8 cellular contexts compared by ENCODE assay signal in the genomic region with DNA sequence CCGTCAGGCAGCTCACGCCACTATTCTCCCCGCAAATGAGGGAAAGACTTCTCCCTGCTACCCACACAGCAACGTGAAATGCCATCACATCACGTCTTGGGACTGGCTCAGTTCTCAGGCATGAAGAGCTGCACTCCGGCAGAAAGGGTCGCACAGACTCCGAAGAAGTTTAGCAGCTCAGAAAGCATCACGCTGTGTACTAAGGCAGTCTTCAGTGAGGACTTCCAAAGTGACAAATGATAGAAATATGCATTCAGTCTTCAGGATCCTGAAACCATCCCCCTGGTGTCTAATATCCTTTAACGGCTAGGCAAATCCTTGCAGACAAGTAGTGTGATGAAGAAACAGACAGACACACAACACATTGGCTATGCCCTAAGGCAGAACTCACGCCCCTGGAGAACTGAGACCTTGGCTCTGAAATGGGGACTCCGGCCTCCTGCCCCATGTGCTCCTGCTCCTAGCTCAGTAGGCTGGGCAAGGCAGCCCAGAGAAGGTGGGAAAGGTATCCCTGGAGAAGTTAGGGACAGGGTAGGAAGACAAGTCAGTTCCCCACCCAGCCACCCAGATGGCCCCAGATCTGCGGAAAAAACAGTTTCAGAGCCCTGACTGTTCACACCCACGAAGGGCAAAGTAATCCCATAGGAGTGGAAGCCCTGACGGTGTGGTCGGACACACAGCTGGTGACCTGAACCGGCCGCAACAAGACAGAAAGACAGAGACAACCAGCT. TPM values are rescaled to one million over a fixed set of nuclear protein-coding genes. Genes with fewer than 3 reads are reported as not detected.
DNase-seq lines count a peak whose midpoint lies in the region; ATAC-seq and TF ChIP-seq lines count a peak whose summit lies in the region.

No MANE protein-coding gene starts in this region.

- H3K4me3 ChIP-seq in GM12864 (ENCODE audit: low read depth, low read length) = peak overlapping the region; percentile 66
- peak overlapping the region in 9 of 10 donors; percentile 52 to 70 (median 61) for H3K4me3 ChIP-seq in heart right ventricle
- peak overlapping the region; percentile 73 for H3K4me3 ChIP-seq in skeletal muscle satellite cell (ENCODE audit: low read length)

- ATAC-seq in SK-N-SH treated with all-trans-retinoic acid at 6 μM for 48 hours (peak; percentile 45), heart right ventricle (peak in 4 of 8 donors; percentile 2 to 19 (median 12)), GM19395 (IDR thresholded peaks at IDR 0.05; ENCODE audit: unreplicated experiment) (no peak), GM21390 (IDR thresholded peaks at IDR 0.05; ENCODE audit: unreplicated experiment) (no peak), GM19035 (IDR thresholded peaks at IDR 0.05; ENCODE audit: unreplicated experiment) (no peak)

- peaks cover 0 to 47% (median 16%) of the 10 kb centered on the region in 9 donors for H3K4me1 ChIP-seq in heart right ventricle
- peaks cover 41% of the 10 kb centered on the region for H3K4me1 ChIP-seq in skeletal muscle satellite cell (ENCODE audit: control insufficient read depth, insufficient read depth, low read length)

- no peak for TF ChIP-seq CTCF in GM12864 (IDR thresholded peaks at IDR 0.05; ENCODE audit: low read depth, low read length, missing control alignments)
- TF ChIP-seq CTCF in heart right ventricle (IDR thresholded peaks at IDR 0.05) = no peak

- peak overlapping the region; percentile 68 for H3K9ac ChIP-seq in skeletal muscle satellite cell (ENCODE audit: low read depth, low read length)

- H3K27me3 ChIP-seq in heart right ventricle (peaks cover 0 to 49% (median 41%) of the 10 kb centered on the region in 7 donors), skeletal muscle satellite cell (ENCODE audit: control insufficient read depth, insufficient read depth, low read length) (no peaks in the 10 kb centered on the region)

- 40 to 43% methylated on average over 18 of the region's 18 CpGs for WGBS in heart right ventricle, 2 donors

- DNase-seq in GM12864 (ENCODE audit: low read depth) (no peak), heart right ventricle (no peak), NCI-H345 (lab: John Stamatoyannopoulos, UW) (no peak)

- intact Hi-C loops in heart right ventricle (cut with DNase I) = loop anchor here (2.0 to 10.0 kb wide), 12 partner anchors 64 to 614 kb away; no protein-coding TSS in a partner anchor

- H3K4me2 ChIP-seq in skeletal muscle satellite cell (ENCODE audit: low read length) = peak overlapping the region; percentile 88

- H3K27ac ChIP-seq in heart right ventricle = peak overlapping the region in 1 of 10 donors; percentile 68

- no peaks in the 10 kb centered on the region for H3K36me3 ChIP-seq in heart right ventricle
- H3K36me3 ChIP-seq in skeletal muscle satellite cell (ENCODE audit: insufficient read depth, low read length) = peaks cover 5% of the 10 kb centered on the region

- H3K9me3 ChIP-seq in heart right ventricle = no peaks in the 10 kb centered on the region
- H3K9me3 ChIP-seq in skeletal muscle satellite cell (replicated peaks; ENCODE audit: low read length) = no peaks in the 10 kb centered on the region

TF ChIP-seq in SK-N-SH treated with all-trans-retinoic acid at 6 μM for 48 hours, 23 proteins besides CTCF, POLR2A, EP300 and RAD21:
- TF ChIP-seq SNAI2 (CRISPR knock-in tag; IDR thresholded peaks at IDR 0.05) (no peak), ZFP3 (CRISPR knock-in tag; IDR thresholded peaks at IDR 0.05) (no peak)
TF ChIP-seq in SK-N-SH treated with all-trans-retinoic acid at 6 μM for 48 hours: peak in this region for 0.

RNA-seq across cellular contexts. Expression of a gene that starts 1.6 kb away (rescaled TPM):
- total RNA-seq in heart right ventricle = 1 to 10 TPM in 7 of 10 donors, under 1 TPM in 3; 0.67 to 4.0 (median 1.6) TPM
- polyA plus RNA-seq in heart right ventricle = 1 to 10 TPM in 1 of 2 donors, under 1 TPM in 1; 0.29 to 3.9 TPM
- total RNA-seq in skeletal muscle satellite cell (2012; rRNA removed) = 32.4 and 34.7 TPM in 2 replicates
